Comparison of ENCODE assay signal across 8 cellular contexts in genomic region chr7:82729172-82730030, GRCh38.
DNase-seq lines count a peak whose midpoint lies in the region; ATAC-seq, FAIRE-seq and TF ChIP-seq lines count a peak whose summit lies in the region.

No MANE protein-coding gene starts in this region.

- H3K4me1 ChIP-seq in Caco-2 = no peaks in the 10 kb centered on the region
- H3K4me1 ChIP-seq in esophagus squamous epithelium = no peaks in the 10 kb centered on the region
- no peaks in the 10 kb centered on the region for H3K4me1 ChIP-seq in smooth muscle cell (ENCODE audit: low read depth)

- H3K79me2 ChIP-seq in smooth muscle cell (ENCODE audit: low read depth) = no peaks in the 10 kb centered on the region

- CTCF ChIA-PET in Caco-2 (lab: Charles Lee) = no interaction called here

- ATAC-seq in HG02678 (IDR thresholded peaks at IDR 0.05; ENCODE audit: unreplicated experiment) = no peak
- ATAC-seq in GM21381 (IDR thresholded peaks at IDR 0.05; ENCODE audit: unreplicated experiment) = no peak

- POLR2A ChIA-PET in Caco-2 (lab: Charles Lee) = no interaction called here

- no peaks in the 10 kb centered on the region for H3F3A ChIP-seq in smooth muscle cell (ENCODE audit: low read depth)

- H3K27ac Mint-ChIP-seq in Caco-2 (ENCODE audit: unreplicated experiment) = no peak overlapping the region

- no peak overlapping the region for H3K9ac ChIP-seq in smooth muscle cell (ENCODE audit: low read depth)

- peak; percentile 70 to 77 for TF ChIP-seq CTCF in Caco-2 (IDR thresholded peaks at IDR 0.05; ENCODE audit: insufficient read depth in 1 of 2, low read depth in 1 of 2, low read length in 1 of 2, severe bottlenecking in 1 of 2, unreplicated experiment in 1 of 2)
- peak in 5 of 6 experiments; percentile 43 to 63 (median 45) for TF ChIP-seq CTCF in esophagus squamous epithelium (IDR thresholded peaks at IDR 0.05)
- TF ChIP-seq CTCF in smooth muscle cell (IDR thresholded peaks at IDR 0.05; ENCODE audit: borderline replicate concordance, insufficient read depth, poor library complexity, severe bottlenecking) = peak; percentile 88

- TF ChIP-seq POLR2A in esophagus squamous epithelium (IDR thresholded peaks at IDR 0.05) = no peak

- H3K27me3 Mint-ChIP-seq in Caco-2 (ENCODE audit: insufficient read depth, unreplicated experiment) = no peaks in the 10 kb centered on the region

- H3K9me3 ChIP-seq in Caco-2 = no peaks in the 10 kb centered on the region
- no peaks in the 10 kb centered on the region for H3K9me3 ChIP-seq in esophagus squamous epithelium
- no peaks in the 10 kb centered on the region for H3K9me3 ChIP-seq in smooth muscle cell (replicated peaks; ENCODE audit: low read depth)

- no peaks in the 10 kb centered on the region for H3K9me3 Mint-ChIP-seq in Caco-2 (ENCODE audit: unreplicated experiment)

- H3K4me2 ChIP-seq in smooth muscle cell = no peak overlapping the region

- no peaks in the 10 kb centered on the region for H4K20me1 ChIP-seq in smooth muscle cell (ENCODE audit: low read depth)

- intact Hi-C loops in Caco-2 (cut with micrococcal nuclease; ENCODE audit: unreplicated experiment) (loop anchor here (1.0 to 5.0 kb wide), 5 partner anchors 157 to 685 kb away; no protein-coding TSS in a partner anchor), esophagus squamous epithelium (cut with DNase I) (loop anchor here (5.0 kb wide), 1 partner anchor 687 kb away; no protein-coding TSS in a partner anchor)

- H3K36me3 ChIP-seq in Caco-2 (ENCODE audit: control insufficient read depth, insufficient read depth, low read length) = no peaks in the 10 kb centered on the region
- no peaks in the 10 kb centered on the region for H3K36me3 ChIP-seq in esophagus squamous epithelium
- no peaks in the 10 kb centered on the region for H3K36me3 ChIP-seq in smooth muscle cell (ENCODE audit: low read depth)

- H3K4me3 Mint-ChIP-seq in Caco-2 (ENCODE audit: unreplicated experiment) = no peak overlapping the region

- H3K27ac ChIP-seq in esophagus squamous epithelium (no peak overlapping the region), smooth muscle cell (ENCODE audit: low read depth) (no peak overlapping the region)

- WGBS in esophagus squamous epithelium, 2 donors = 31 to 35% methylated on average over 8 of the region's 8 CpGs
- WGBS in smooth muscle cell (ENCODE audit: low lambda C conversion rate) = 51% methylated on average over 8 of the region's 8 CpGs

- H3K27me3 ChIP-seq in Caco-2 (replicated peaks; ENCODE audit: control insufficient read depth, insufficient read depth, low read length) (no peaks in the 10 kb centered on the region), esophagus squamous epithelium (no peaks in the 10 kb centered on the region), smooth muscle cell (ENCODE audit: low read depth) (no peaks in the 10 kb centered on the region)

- peak in 1 of 2 experiments; percentile 40 for DNase-seq in Caco-2
- DNase-seq in HTR-8/SVneo (ENCODE audit: insufficient read length, low spot score) = peak; percentile 2
- peak; percentile 38 for DNase-seq in RKO (ENCODE audit: low spot score)
- DNase-seq in esophagus squamous epithelium (lab: John Stamatoyannopoulos, UW) = no peak
- no peak for DNase-seq in smooth muscle cell (lab: John Stamatoyannopoulos, UW; ENCODE audit: unreplicated experiment)
- no peak for DNase-seq in GM19238 (ENCODE audit: insufficient read length, low spot score)

- no peaks in the 10 kb centered on the region for H3K36me3 Mint-ChIP-seq in Caco-2 (ENCODE audit: insufficient read depth, unreplicated experiment)

- no TSS peak for BruUV-seq in Caco-2 (replicated peaks; lab: Mats Ljungman, UMichigan)

- FAIRE-seq in HTR-8/SVneo (lab: Jason Lieb, UNC) = no peak

- no peaks in the 10 kb centered on the region for H3K4me1 Mint-ChIP-seq in Caco-2 (ENCODE audit: low read depth, unreplicated experiment)

- no peak overlapping the region for H2AFZ ChIP-seq in smooth muscle cell (ENCODE audit: low read depth)

- H3K4me3 ChIP-seq in Caco-2 (ENCODE audit: low read depth, low read length) (no peak overlapping the region), esophagus squamous epithelium (no peak overlapping the region), smooth muscle cell (no peak overlapping the region)

Comparison
In these comparisons a context has a peak if more than half of its experiments do, and no peak if none do; other contexts are left out.
1. DNase-seq: peak in HTR-8/SVneo (single experiment) and RKO (single experiment); none in esophagus squamous epithelium (single experiment), smooth muscle cell (single experiment) and GM19238 (single experiment).
2. Peak in every context shown above with its lines, with median percentiles within 50 percentile points of each other: CTCF ChIP-seq.